ENCODE assay signal across 1 cellular context in genomic region chr10:13161267-13162012, GRCh38.
TF ChIP-seq lines count a peak whose summit lies in the region.

MCM10 (plus strand) TSS chr10:13161558; CDS start chr10:13164203, 2,645 bp downstream.

TF ChIP-seq in HepG2, 621 proteins besides CTCF, POLR2A, EP300 and RAD21 (continued from another document and continues in another):
- TF ChIP-seq ZBTB40 (IDR thresholded peaks at IDR 0.05): no peak
- no peak for TF ChIP-seq ZBTB40 (CRISPR knock-in tag; IDR thresholded peaks at IDR 0.05)
- TF ChIP-seq MYPOP (CRISPR knock-in tag; IDR thresholded peaks at IDR 0.05): 0 out of 2 replicates have a peak, but pooled peaks have one; percentile 32
- no peak for TF ChIP-seq PPARG (CRISPR knock-in tag; conservative IDR thresholded peaks at IDR 0.05)
- peak; percentile 100 for TF ChIP-seq HBP1 (CRISPR knock-in tag; IDR thresholded peaks at IDR 0.05; ENCODE audit: low read depth)
- no peak for TF ChIP-seq ZFP1 (CRISPR knock-in tag; IDR thresholded peaks at IDR 0.05)
- TF ChIP-seq ZNF513 (CRISPR knock-in tag; conservative IDR thresholded peaks at IDR 0.05): no peak
- no peak for TF ChIP-seq MBD4 (IDR thresholded peaks at IDR 0.05; ENCODE audit: borderline replicate concordance, low read length)
- no peak for TF ChIP-seq TIGD3 (CRISPR knock-in tag; IDR thresholded peaks at IDR 0.05; ENCODE audit: borderline replicate concordance)
- no peak for TF ChIP-seq PRDM15 (CRISPR knock-in tag; IDR thresholded peaks at IDR 0.05)
- TF ChIP-seq NR1H2 (CRISPR knock-in tag; IDR thresholded peaks at IDR 0.05; ENCODE audit: borderline replicate concordance, low read depth): no peak
- no peak for TF ChIP-seq RERE (CRISPR knock-in tag; IDR thresholded peaks at IDR 0.05; ENCODE audit: low read depth)
- TF ChIP-seq TBX3 (IDR thresholded peaks at IDR 0.05; ENCODE audit: borderline replicate concordance): no peak
- TF ChIP-seq ZBTB33 (CRISPR knock-in tag; IDR thresholded peaks at IDR 0.05): peak; percentile 54
- TF ChIP-seq ATF6 (CRISPR knock-in tag; conservative IDR thresholded peaks at IDR 0.05): no peak
